ENCODE assay signal across 8 cellular contexts in the genomic region with DNA sequence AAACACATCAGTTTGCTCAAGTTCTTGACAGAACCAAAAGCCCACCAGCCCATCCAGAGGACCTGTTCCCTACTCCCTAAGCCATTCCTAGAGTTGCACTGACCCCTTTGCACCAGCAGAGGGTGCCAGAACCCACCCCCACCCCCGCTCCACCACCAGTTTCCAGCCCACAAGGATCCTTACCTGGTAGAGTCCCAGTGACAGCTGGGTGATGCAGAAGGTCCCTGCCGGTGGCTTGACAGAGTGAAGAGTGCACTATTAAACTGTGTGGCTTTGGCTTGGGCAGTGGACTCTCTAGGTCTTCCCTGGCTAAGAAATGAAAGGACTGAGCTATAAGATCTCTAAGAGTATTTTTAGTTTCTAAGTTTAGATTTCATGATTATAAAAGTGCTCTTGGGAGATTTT.
A peak's percentile ranks its signal among the peaks of the same experiment; 100 is the strongest.
DNase-seq lines count a peak whose midpoint lies in the region; ATAC-seq, FAIRE-seq and TF ChIP-seq lines count a peak whose summit lies in the region.

No MANE protein-coding gene starts in this region.

- no peak for FAIRE-seq in RCC 7860 (lab: Jason Lieb, UNC)

- intact Hi-C loops in ovary (cut with DNase I), result loop anchor here in 3 of 4 donors (5.0 to 10.0 kb wide), 3 partner anchors 107 to 417 kb away; partner anchors contain the start of genes RAD51C (in 1 of the 3) and TEX14 (in 1 of the 3)
- intact Hi-C loops in transverse colon (cut with DNase I; ENCODE audit: low total_unique reads), result loop anchor here (5.0 kb wide), 1 partner anchor 415 kb away; no protein-coding TSS in a partner anchor

- in situ Hi-C loops in transverse colon (cut with MboI; ENCODE audit: low pct_ligation_motif_present in 1 of 4, low pct_unique_long_range_greater_than_20kb in 1 of 4, low sequenced_read_pairs in 3 of 4), result loop anchor here in 1 of 4 donors (25.0 kb wide), 1 partner anchor 400 kb away; no protein-coding TSS in a partner anchor

- H3K4me1 ChIP-seq in ovary (ENCODE audit: insufficient read depth), result no peaks in the 10 kb centered on the region
- H3K4me1 ChIP-seq in transverse colon, result no peaks in the 10 kb centered on the region

- H3K27ac ChIP-seq in ovary (no peak overlapping the region), transverse colon (no peak overlapping the region)

- peak; percentile 98 for TF ChIP-seq CTCF in fibroblast of villous mesenchyme (IDR thresholded peaks at IDR 0.05; ENCODE audit: insufficient read depth, low read depth, low read length)
- TF ChIP-seq CTCF in ovary (IDR thresholded peaks at IDR 0.05), result peak; percentile 36 to 58 (median 42)
- TF ChIP-seq CTCF in transverse colon (IDR thresholded peaks at IDR 0.05), result peak; percentile 76 to 95 (median 91)

- ATAC-seq in GM21360 (IDR thresholded peaks at IDR 0.05; ENCODE audit: unreplicated experiment), result no peak

- H3K4me3 ChIP-seq in fibroblast of villous mesenchyme (ENCODE audit: low read depth, low read length), result no peak overlapping the region
- no peak overlapping the region for H3K4me3 ChIP-seq in ovary
- no peak overlapping the region for H3K4me3 ChIP-seq in transverse colon

- H3K36me3 ChIP-seq in ovary (no peaks in the 10 kb centered on the region), transverse colon (no peaks in the 10 kb centered on the region)

- TF ChIP-seq POLR2A in ovary (IDR thresholded peaks at IDR 0.05) (no peak), transverse colon (IDR thresholded peaks at IDR 0.05) (no peak)

- no peaks in the 10 kb centered on the region for H3K27me3 ChIP-seq in ovary
- H3K27me3 ChIP-seq in transverse colon, result no peaks in the 10 kb centered on the region

- DNase-seq in DMS53 (lab: John Stamatoyannopoulos, UW) (peak; percentile 82), HUDEP-2 (lab: John Stamatoyannopoulos, UW; ENCODE audit: unreplicated experiment in 76 of 76) (peak in 41 of 76 experiments; percentile 1 to 58 (median 26)), RCC 7860 (ENCODE audit: low spot score) (peak; percentile 26), activated T-helper 1 cell treated with Interleukin-2 at 50 U/mL for 16 hours (ENCODE audit: low read depth) (peak; percentile 25), fibroblast of villous mesenchyme (ENCODE audit: low read depth) (peak; percentile 40), ovary (peak; percentile 13 to 59 (median 43)), transverse colon (peak; percentile 54)

- TF ChIP-seq EP300 in ovary (IDR thresholded peaks at IDR 0.05) (no peak), transverse colon (IDR thresholded peaks at IDR 0.05; ENCODE audit: low read depth) (no peak)

- 4 to 6% (median 5%) methylated on average over 2 of the region's 2 CpGs for WGBS in ovary, 3 donors
- 0% methylated on average over 2 of the region's 2 CpGs; no CpG with 5 or more reads in 1 of the 2 donors for WGBS in transverse colon (ENCODE audit: low coverage in 1 of 2), 2 donors

- H3K9me3 ChIP-seq in ovary (no peaks in the 10 kb centered on the region), transverse colon (no peaks in the 10 kb centered on the region)

Comparison
In these comparisons a context has a peak if more than half of its experiments do, and no peak if none do; other contexts are left out.
1. DNase-seq: peak in every context shown above with its lines; median percentile 82 in DMS53; 54 in transverse colon; 43 in ovary; 40 in fibroblast of villous mesenchyme; 26 in HUDEP-2; 26 in RCC 7860; 25 in activated T-helper 1 cell treated with Interleukin-2 at 50 U/mL for 16 hours.
2. CTCF ChIP-seq: peak in every context shown above with its lines; median percentile 98 in fibroblast of villous mesenchyme; 91 in transverse colon; 42 in ovary.